ENCODE assay signal across 24 cellular contexts in genomic region chr6:20812776-20813175, GRCh38.
DNase-seq lines count a peak whose midpoint lies in the region; ATAC-seq, FAIRE-seq and TF ChIP-seq lines count a peak whose summit lies in the region.
"Had no signal": no experiment of that assay in that cellular context is flagged by ENCODE, and none has a peak within 500 bp of the region (broad histone marks: within the 10 kb centered on the region; RNA-seq: fewer than 3 reads in every experiment).

No MANE protein-coding gene starts in this region.

- no peak overlapping the region for H3K23ac ChIP-seq in IMR-90 (ENCODE audit: low read depth, low read length)

- H4K91ac ChIP-seq in IMR-90 (ENCODE audit: insufficient read depth, low read depth, low read length): no peak overlapping the region

- CTCF ChIA-PET in IMR-90 (lab: Yijun Ruan, JAX): no interaction called here

- no peak overlapping the region for H2AFZ ChIP-seq in IMR-90 (replicated peaks; ENCODE audit: low read length, poor library complexity)
- no peak overlapping the region for H2AFZ ChIP-seq in keratinocyte (ENCODE audit: control insufficient read depth, low read length)
- H2AFZ ChIP-seq: GM23248, PC-9 had no signal

- no peak overlapping the region for H3K18ac ChIP-seq in IMR-90 (ENCODE audit: low read depth, low read length)

- ATAC-seq in IMR-90 (ENCODE audit: low read depth): no peak

- H2BK15ac ChIP-seq in IMR-90 (ENCODE audit: low read depth, low read length): no peak overlapping the region

- H3K4me3 ChIP-seq in IMR-90 (ENCODE audit: insufficient read depth, low read depth, low read length) (no peak overlapping the region), keratinocyte (ENCODE audit: control insufficient read depth in 2 of 3, extremely low read depth in 1 of 3, insufficient read depth in 2 of 3, low read depth in 1 of 3, low read length in 3 of 3) (no peak overlapping the region)
- H3K4me3 ChIP-seq: GM23248, HAP-1, PC-9, SJSA1 had no signal

- no peak overlapping the region; the same call in 1 of the 2 replicates for H2BK20ac ChIP-seq in IMR-90 (ENCODE audit: low read depth, low read length)

- H3K79me2 ChIP-seq in keratinocyte (ENCODE audit: control insufficient read depth, insufficient read depth, low read length): no peaks in the 10 kb centered on the region

- TF ChIP-seq RAD21 in IMR-90 (IDR thresholded peaks at IDR 0.05; ENCODE audit: low read length): no peak

- no peak overlapping the region for H4K8ac ChIP-seq in IMR-90 (ENCODE audit: low read depth in 2 of 2, low read length in 2 of 2)

- H4K20me1 ChIP-seq in IMR-90 (ENCODE audit: insufficient read depth, low read length) (no peaks in the 10 kb centered on the region), keratinocyte (ENCODE audit: control insufficient read depth, extremely low read depth, insufficient read depth, low read length) (no peaks in the 10 kb centered on the region)

- in situ Hi-C loops in IMR-90 (cut with MboI; ENCODE audit: low sequenced_read_pairs): no loop called here

- DNase-seq in IMR-90 (no peak), keratinocyte (ENCODE audit: low read depth, low spot score) (no peak), NCI-H345 treated with DMSO at 0.1 percent for 48 hours (lab: John Stamatoyannopoulos, UW; ENCODE audit: unreplicated experiment) (no peak), COR-L47 (lab: John Stamatoyannopoulos, UW) (no peak), posterior cingulate gyrus (no peak), HuH-7.5 (ENCODE audit: low spot score) (no peak)
- DNase-seq: ACHN; CD4-positive, CD25-positive, alpha-beta regulatory T cell; DMS53; GM23248; NCI-H1092 treated with DMSO at 0.1 percent for 48 hours; NCI-H1436; NCI-H187; NCI-H2107; NCI-H446; NCI-H524 treated with DMSO at 0.1 percent for 48 hours; NCI-H82; NK-92 treated with Interleukin-12 subunit alpha and Interleukin-12 subunit beta, amount 100 ng/mL, for 24 hours; PC-9; Right ventricle myocardium superior; T-helper 1 cell had no signal

- no peaks in the 10 kb centered on the region for H3K9me3 ChIP-seq in IMR-90 (ENCODE audit: control insufficient read depth, insufficient read depth, low read length)
- H3K9me3 ChIP-seq in keratinocyte (ENCODE audit: control insufficient read depth, low read depth, low read length): no peaks in the 10 kb centered on the region
- H3K9me3 ChIP-seq: HAP-1, SJSA1 had no signal

- no TSS peak for BruUV-seq in IMR-90 (replicated peaks; lab: Mats Ljungman, UMichigan)

- H3K56ac ChIP-seq in IMR-90 (ENCODE audit: extremely low read depth, insufficient read depth, low read length): no peak overlapping the region

- H4K5ac ChIP-seq in IMR-90 (ENCODE audit: low read depth, low read length): no peak overlapping the region

- POLR2A ChIA-PET in IMR-90 (lab: Charles Lee; ENCODE audit: unreplicated experiment): no interaction called here

- WGBS in IMR-90 (ENCODE audit: extremely low coverage in 2 of 2, insufficient read length in 1 of 2), 2 experiments: no CpG with 5 or more reads among the region's 2 CpGs

- H3K9ac ChIP-seq in IMR-90 (ENCODE audit: low read depth, low read length) (no peak overlapping the region), keratinocyte (ENCODE audit: control insufficient read depth, extremely low read depth, insufficient read depth, low read length) (no peak overlapping the region)
- H3K9ac ChIP-seq: GM23248 had no signal

- H3K27ac ChIP-seq in IMR-90 (ENCODE audit: insufficient read depth, low read length): no peak overlapping the region
- H3K27ac ChIP-seq in VCaP: peak overlapping the region; percentile 22
- H3K27ac ChIP-seq in keratinocyte (ENCODE audit: control insufficient read depth, insufficient read depth, low read length): no peak overlapping the region
- H3K27ac ChIP-seq: PC-9, SJSA1 had no signal

- dilution Hi-C loops in IMR-90 (cut with HindIII; ENCODE audit: low sequenced_read_pairs, unreplicated experiment) (no loop called here), keratinocyte (cut with MboI; ENCODE audit: extremely low pct_ligation_motif_present, low sequenced_read_pairs) (no loop called here)

- TF ChIP-seq CTCF in IMR-90 (conservative IDR thresholded peaks at IDR 0.05; ENCODE audit: low read depth, low read length) (no peak), VCaP (conservative IDR thresholded peaks at IDR 0.05) (no peak), keratinocyte (optimal IDR thresholded peaks at IDR 0.05 in 1 of 3, IDR thresholded peaks at IDR 0.05 in 1 of 3, conservative IDR thresholded peaks at IDR 0.05 in 1 of 3; ENCODE audit: extremely low read depth in 1 of 3, insufficient read depth in 2 of 3, low read length in 3 of 3) (no peak)

- H3K27me3 ChIP-seq in IMR-90 (ENCODE audit: control insufficient read depth, insufficient read depth, low read length): no peaks in the 10 kb centered on the region
- H3K27me3 ChIP-seq in keratinocyte (ENCODE audit: control insufficient read depth, extremely low read depth, insufficient read depth, low read length): no peaks in the 10 kb centered on the region
- H3K27me3 ChIP-seq: SJSA1 had no signal

- H3K36me3 ChIP-seq in IMR-90 (ENCODE audit: control insufficient read depth, insufficient read depth, low read length) (no peaks in the 10 kb centered on the region), keratinocyte (ENCODE audit: control insufficient read depth in 2 of 2, extremely low read depth in 1 of 2, insufficient read depth in 2 of 2, low read length in 2 of 2) (no peaks in the 10 kb centered on the region)
- H3K36me3 ChIP-seq: HAP-1 had no signal

- no peak overlapping the region for H2AK9ac ChIP-seq in IMR-90 (replicated peaks; ENCODE audit: low read depth, low read length, poor library complexity)

- H3K4ac ChIP-seq in IMR-90 (ENCODE audit: low read depth, low read length): no peak overlapping the region; the same call in 1 of the 2 replicates

- peaks cover 4 to 5% of the 10 kb centered on the region in 2 experiments; a peak in 3 of 4 replicates for H3K79me1 ChIP-seq in IMR-90 (ENCODE audit: low read depth in 1 of 2, low read length in 2 of 2)

- H3K4me1 ChIP-seq in IMR-90 (ENCODE audit: control insufficient read depth, insufficient read depth, low read length) (peaks cover 7% of the 10 kb centered on the region), keratinocyte (ENCODE audit: control insufficient read depth, extremely low read depth, insufficient read depth, low read length) (peaks cover 15% of the 10 kb centered on the region)

- no peak overlapping the region for H3K4me2 ChIP-seq in IMR-90 (ENCODE audit: low read depth, low read length)
- H3K4me2 ChIP-seq in keratinocyte (ENCODE audit: control insufficient read depth, extremely low read depth, insufficient read depth, low read depth, low read length): no peak overlapping the region

- intact Hi-C loops in IMR-90 (cut with micrococcal nuclease): loop anchor here (5.0 kb wide), 2 partner anchors 410 to 775 kb away; partner anchors contain the start of gene E2F3
- intact Hi-C loops in posterior cingulate gyrus (cut with DNase I): no loop called here

- no peak overlapping the region for H3K14ac ChIP-seq in IMR-90 (replicated peaks; ENCODE audit: low read depth, low read length)

- no peak overlapping the region for H2AK5ac ChIP-seq in IMR-90 (ENCODE audit: low read depth, low read length)

- TF ChIP-seq POLR2A in IMR-90 (IDR thresholded peaks at IDR 0.05; ENCODE audit: low read depth, low read length): no peak

- H2BK5ac ChIP-seq in IMR-90 (ENCODE audit: low read depth, low read length, poor library complexity, severe bottlenecking): no peak overlapping the region

- peaks cover 3% of the 10 kb centered on the region for H3K9me1 ChIP-seq in IMR-90 (ENCODE audit: insufficient read depth, low read length)
- no peaks in the 10 kb centered on the region for H3K9me1 ChIP-seq in keratinocyte (ENCODE audit: control insufficient read depth, extremely low read depth, insufficient read depth, low read length)

- H2BK120ac ChIP-seq in IMR-90 (ENCODE audit: low read depth, low read length): peak overlapping the region; percentile 26; the same call in 1 of the 2 replicates

- FAIRE-seq in keratinocyte (lab: Jason Lieb, UNC): peak; percentile 5

TF ChIP-seq in IMR-90, 13 proteins besides CTCF, POLR2A, EP300 and RAD21:
- TF ChIP-seq MXI1 (IDR thresholded peaks at IDR 0.05; ENCODE audit: borderline replicate concordance, low read depth, low read length): no peak
- no peak for TF ChIP-seq USF2 (IDR thresholded peaks at IDR 0.05; ENCODE audit: low read depth, low read length)
- no peak for TF ChIP-seq FOS (IDR thresholded peaks at IDR 0.05; ENCODE audit: low read depth, low read length)
- TF ChIP-seq CHD1 (IDR thresholded peaks at IDR 0.05; ENCODE audit: low read depth, low read length): no peak
- TF ChIP-seq BHLHE40 (IDR thresholded peaks at IDR 0.05; ENCODE audit: low read depth, low read length): no peak
- no peak for TF ChIP-seq CEBPB (IDR thresholded peaks at IDR 0.05; ENCODE audit: low read depth, low read length)
- TF ChIP-seq RFX5 (IDR thresholded peaks at IDR 0.05; ENCODE audit: low read depth, low read length): no peak
- no peak for TF ChIP-seq ELK1 (IDR thresholded peaks at IDR 0.05; ENCODE audit: borderline replicate concordance, low read depth, low read length)
- no peak for TF ChIP-seq SMC3 (IDR thresholded peaks at IDR 0.05; ENCODE audit: low read depth, low read length)
- no peak for TF ChIP-seq MAZ (IDR thresholded peaks at IDR 0.05; ENCODE audit: borderline replicate concordance, low read depth, low read length)
- TF ChIP-seq RCOR1 (IDR thresholded peaks at IDR 0.05; ENCODE audit: insufficient replicate concordance, low read length): no peak
- no peak for TF ChIP-seq MAFK (IDR thresholded peaks at IDR 0.05; ENCODE audit: low read depth, low read length)
- TF ChIP-seq NFE2L2 (IDR thresholded peaks at IDR 0.05; ENCODE audit: low read depth, low read length): no peak
